Comparison of ENCODE assay signal across 3 cellular contexts in genomic region chr10:13550813-13551212, GRCh38. TPM values are rescaled to one million over a fixed set of nuclear protein-coding genes. Genes with fewer than 3 reads are reported as not detected.
"Had no signal": no experiment of that assay in that cellular context is flagged by ENCODE, and none has a peak within 500 bp of the region (broad histone marks: within the 10 kb centered on the region; RNA-seq: fewer than 3 reads in every experiment).

No MANE protein-coding gene starts in this region.

- H3K4me3 ChIP-seq: GM12878 had no signal

- DNase-seq: GDM1, GF-D8 had no signal

RNA-seq across cellular contexts. Expression of gene BEND7, which starts 22.0 kb away (rescaled TPM):
- total RNA-seq: GM12878 had no signal
